ENCODE assay signal across 9 cellular contexts in genomic region chrX:154013614-154014360, GRCh38. TPM values are rescaled to one million over a fixed set of nuclear protein-coding genes. Genes with fewer than 3 reads are reported as not detected.
DNase-seq lines count a peak whose midpoint lies in the region; ATAC-seq, FAIRE-seq and TF ChIP-seq lines count a peak whose summit lies in the region.
"Had no signal": no experiment of that assay in that cellular context is flagged by ENCODE, and none has a peak within 500 bp of the region (broad histone marks: within the 10 kb centered on the region; RNA-seq: fewer than 3 reads in every experiment).

No MANE protein-coding gene starts in this region.

- H3K9me3 ChIP-seq in IMR-90 (ENCODE audit: control insufficient read depth, insufficient read depth, low read length) = no peaks in the 10 kb centered on the region

- H2BK20ac ChIP-seq in IMR-90 (ENCODE audit: low read depth, low read length) = no peak overlapping the region

- peaks cover 3% of the 10 kb centered on the region; the same call in 1 of the 2 replicates for H3K4me1 ChIP-seq in IMR-90 (ENCODE audit: control insufficient read depth, insufficient read depth, low read length)

- H3K36me3 ChIP-seq in IMR-90 (ENCODE audit: control insufficient read depth, insufficient read depth, low read length) = peaks cover 21% of the 10 kb centered on the region

- H4K8ac ChIP-seq in IMR-90 (ENCODE audit: low read depth in 2 of 2, low read length in 2 of 2) = no peak overlapping the region

- no peak for TF ChIP-seq POLR2A in IMR-90 (IDR thresholded peaks at IDR 0.05; ENCODE audit: low read depth, low read length)

- peaks cover 0 to 4% of the 10 kb centered on the region in 2 experiments; a peak in 3 of 4 replicates for H3K79me1 ChIP-seq in IMR-90 (ENCODE audit: low read depth in 1 of 2, low read length in 2 of 2)

- H3K4me2 ChIP-seq in IMR-90 (ENCODE audit: low read depth, low read length) = no peak overlapping the region

- H2AFZ ChIP-seq in IMR-90 (replicated peaks; ENCODE audit: low read length, poor library complexity) = no peak overlapping the region

- no TSS peak for BruUV-seq in IMR-90 (replicated peaks; lab: Mats Ljungman, UMichigan)

- in situ Hi-C loops in IMR-90 (cut with MboI; ENCODE audit: low sequenced_read_pairs) = no loop called here

- peak; percentile 61 for TF ChIP-seq CTCF in IMR-90 (conservative IDR thresholded peaks at IDR 0.05; ENCODE audit: low read depth, low read length)
- TF ChIP-seq CTCF in dorsolateral prefrontal cortex (IDR thresholded peaks at IDR 0.05 in 54 of 56, conservative IDR thresholded peaks at IDR 0.05 in 2 of 56; ENCODE audit: low read depth in 1 of 56, partially characterized antibody in 56 of 56) = peak; percentile 61 to 93 (median 87)

- H3K14ac ChIP-seq in IMR-90 (replicated peaks; ENCODE audit: low read depth, low read length) = no peak overlapping the region

- CTCF ChIA-PET in IMR-90 (lab: Yijun Ruan, JAX) = interaction anchor here (0.6 kb wide), 1 partner anchor 21 kb away, joined by 3 read pairs; no protein-coding TSS in a partner anchor

- intact Hi-C loops in IMR-90 (cut with micrococcal nuclease) (loop anchor here (1.0 kb wide), 1 partner anchor 38 kb away; no protein-coding TSS in a partner anchor), dorsolateral prefrontal cortex (cut with DNase I) (loop anchor here in 1 of 2 donors (2.0 to 5.0 kb wide), 2 partner anchors 37 to 41 kb away; partner anchors contain the start of genes HCFC1 and TMEM187)

- no peak overlapping the region for H2BK15ac ChIP-seq in IMR-90 (ENCODE audit: low read depth, low read length)

- H3K27ac ChIP-seq in IMR-90 (ENCODE audit: insufficient read depth, low read length) (no peak overlapping the region), dorsolateral prefrontal cortex (peak overlapping the region in 54 of 59 donors; percentile 6 to 89 (median 74))

- no peak overlapping the region for H3K18ac ChIP-seq in IMR-90 (ENCODE audit: low read depth, low read length)

- no peak overlapping the region for H4K91ac ChIP-seq in IMR-90 (ENCODE audit: insufficient read depth, low read depth, low read length)

- no peaks in the 10 kb centered on the region for H3K27me3 ChIP-seq in IMR-90 (ENCODE audit: control insufficient read depth, insufficient read depth, low read length)
- H3K27me3 ChIP-seq in dorsolateral prefrontal cortex = peaks cover 0 to 86% (median 18%) of the 10 kb centered on the region in 45 donors

- FAIRE-seq in urothelium cell line (lab: Jason Lieb, UNC) = no peak
- FAIRE-seq: A204.1 had no signal

- peak; percentile 85 for ATAC-seq in IMR-90 (ENCODE audit: low read depth)
- no peak for ATAC-seq in HG03354 (IDR thresholded peaks at IDR 0.05; ENCODE audit: poor library complexity, severe bottlenecking, unreplicated experiment)

- H3K9ac ChIP-seq in IMR-90 (ENCODE audit: low read depth, low read length) = no peak overlapping the region

- peak; percentile 56 for TF ChIP-seq RAD21 in IMR-90 (IDR thresholded peaks at IDR 0.05; ENCODE audit: low read length)

- H3K23ac ChIP-seq in IMR-90 (ENCODE audit: low read depth, low read length) = no peak overlapping the region

- no peak overlapping the region for H3K56ac ChIP-seq in IMR-90 (ENCODE audit: extremely low read depth, insufficient read depth, low read length)

- POLR2A ChIA-PET in IMR-90 (lab: Charles Lee; ENCODE audit: unreplicated experiment) = no interaction called here

- no peak overlapping the region for H3K4ac ChIP-seq in IMR-90 (ENCODE audit: low read depth, low read length)

- H2AK9ac ChIP-seq in IMR-90 (replicated peaks; ENCODE audit: low read depth, low read length, poor library complexity) = no peak overlapping the region

- H4K20me1 ChIP-seq in IMR-90 (ENCODE audit: insufficient read depth, low read length) = no peaks in the 10 kb centered on the region

- DNase-seq in DMS 273 (lab: John Stamatoyannopoulos, UW; ENCODE audit: unreplicated experiment) = peak; percentile 83
- no peak for DNase-seq in DMS 273 treated with DMSO at 0.1 percent for 48 hours (lab: John Stamatoyannopoulos, UW)
- peak; percentile 10 for DNase-seq in IMR-90
- DNase-seq in activated CD4-positive, CD25-positive, alpha-beta regulatory T cell treated with anti-CD3 and anti-CD28 coated beads, Interleukin-2, amount 50 U/mL, for 72 hours = peak; percentile 65
- peak in 2 of 10 donors; percentile 40 to 65 for DNase-seq in dorsolateral prefrontal cortex
- DNase-seq in midbrain (lab: John Stamatoyannopoulos, UW) = peak; percentile 27
- peak; percentile 59 for DNase-seq in urothelium cell line (ENCODE audit: low spot score)

- 30% methylated on average over 2 of the region's 20 CpGs; no CpG with 5 or more reads in 1 of the 2 experiments for WGBS in IMR-90 (ENCODE audit: extremely low coverage in 2 of 2, insufficient read length in 1 of 2), 2 experiments

- dilution Hi-C loops in IMR-90 (cut with HindIII; ENCODE audit: low sequenced_read_pairs, unreplicated experiment) = no loop called here

- no peak overlapping the region for H2AK5ac ChIP-seq in IMR-90 (ENCODE audit: low read depth, low read length)

- H4K5ac ChIP-seq in IMR-90 (ENCODE audit: low read depth, low read length) = no peak overlapping the region

- H3K9me1 ChIP-seq in IMR-90 (ENCODE audit: insufficient read depth, low read length) = no peaks in the 10 kb centered on the region

- no peak overlapping the region for H3K4me3 ChIP-seq in IMR-90 (ENCODE audit: insufficient read depth, low read depth, low read length)
- no peak overlapping the region for H3K4me3 ChIP-seq in dorsolateral prefrontal cortex

- no peak overlapping the region for H2BK5ac ChIP-seq in IMR-90 (ENCODE audit: low read depth, low read length, poor library complexity, severe bottlenecking)

- no peak overlapping the region for H2BK120ac ChIP-seq in IMR-90 (ENCODE audit: low read depth, low read length)

TF ChIP-seq in IMR-90, 13 proteins besides CTCF, POLR2A, EP300 and RAD21:
- peak; percentile 72 for TF ChIP-seq SMC3 (IDR thresholded peaks at IDR 0.05; ENCODE audit: low read depth, low read length)
- TF ChIP-seq RCOR1 (IDR thresholded peaks at IDR 0.05; ENCODE audit: insufficient replicate concordance, low read length) = no peak
- no peak for TF ChIP-seq MXI1 (IDR thresholded peaks at IDR 0.05; ENCODE audit: borderline replicate concordance, low read depth, low read length)
- no peak for TF ChIP-seq MAFK (IDR thresholded peaks at IDR 0.05; ENCODE audit: low read depth, low read length)
- TF ChIP-seq NFE2L2 (IDR thresholded peaks at IDR 0.05; ENCODE audit: low read depth, low read length) = no peak
TF ChIP-seq in IMR-90: peak in this region for 1.

RNA-seq across cellular contexts. Expression of gene IRAK1, which starts 5.9 kb away (rescaled TPM):
- total RNA-seq in IMR-90 (2012; rRNA removed) = 31.9 and 33.3 TPM in 2 replicates
- 50.2 and 61.9 TPM in 2 replicates for polyA plus RNA-seq in IMR-90 (2012; rRNA removed)
- 39.9 and 45.4 TPM in 2 replicates for polyA plus RNA-seq in IMR-90 (2012; cell fraction: cytosol; rRNA removed)
- 55.8 and 105 TPM in 2 replicates for polyA plus RNA-seq in IMR-90 (2012; cell fraction: nucleus; rRNA removed; ENCODE audit: low replicate concordance)
- 100 to 1,000 TPM in 2 of 120 experiments, 10 to 100 TPM in 118; 27.2 to 130 (median 49.0) TPM for total RNA-seq in dorsolateral prefrontal cortex

RNA-seq across cellular contexts. Expression of gene TMEM187, which starts 41.2 kb away (rescaled TPM):
- total RNA-seq in IMR-90 (2012; rRNA removed) (2.8 and 3.4 TPM in 2 replicates), dorsolateral prefrontal cortex (10 to 100 TPM in 29 of 120 experiments, 1 to 10 TPM in 91; 2.7 to 17.2 (median 8.0) TPM)
- 6.2 and 6.3 TPM in 2 replicates for polyA plus RNA-seq in IMR-90 (2012; rRNA removed)
- 4.8 and 12.1 TPM in 2 replicates for polyA plus RNA-seq in IMR-90 (2012; cell fraction: cytosol; rRNA removed)
- 3.3 and 9.5 TPM in 2 replicates for polyA plus RNA-seq in IMR-90 (2012; cell fraction: nucleus; rRNA removed; ENCODE audit: low replicate concordance)

RNA-seq across cellular contexts. Expression of gene HCFC1, which starts 42.2 kb away (rescaled TPM):
- total RNA-seq in IMR-90 (2012; rRNA removed) (3.2 and 4.4 TPM in 2 replicates), dorsolateral prefrontal cortex (10 to 100 TPM; 41.2 to 97.5 (median 57.4) TPM)
- polyA plus RNA-seq in IMR-90 (2012; rRNA removed) = 17.6 and 19.0 TPM in 2 replicates
- polyA plus RNA-seq in IMR-90 (2012; cell fraction: cytosol; rRNA removed) = 12.9 and 16.8 TPM in 2 replicates
- polyA plus RNA-seq in IMR-90 (2012; cell fraction: nucleus; rRNA removed; ENCODE audit: low replicate concordance) = 21.4 and 46.2 TPM in 2 replicates
